In genomic region chr16:89293276-89294143, GRCh38 we compare ENCODE assay signal across 15 cellular contexts.
DNase-seq lines count a peak whose midpoint lies in the region; ATAC-seq and TF ChIP-seq lines count a peak whose summit lies in the region.
"Had no signal": no experiment of that assay in that cellular context is flagged by ENCODE, and none has a peak within 500 bp of the region (broad histone marks: within the 10 kb centered on the region; RNA-seq: fewer than 3 reads in every experiment).

No MANE protein-coding gene starts in this region.

- H3K4me3 ChIP-seq in heart right ventricle (no peak overlapping the region), testis (no peak overlapping the region), tibial nerve (no peak overlapping the region)
- H3K4me3 ChIP-seq: thyroid gland had no signal

- peaks cover 0 to 42% (median 5%) of the 10 kb centered on the region in 9 donors for H3K36me3 ChIP-seq in heart right ventricle
- no peaks in the 10 kb centered on the region for H3K36me3 ChIP-seq in testis (ENCODE audit: low read depth, missing control alignments)
- H3K36me3 ChIP-seq in tibial nerve = peaks cover 0 to 20% (median under 1%) of the 10 kb centered on the region in 3 donors

- intact Hi-C loops in Right ventricle myocardium superior (cut with DNase I) = no loop called here
- intact Hi-C loops in heart right ventricle (cut with DNase I) = no loop called here
- intact Hi-C loops in testis (cut with DNase I; ENCODE audit: low total_unique reads) = no loop called here

- DNase-seq in Right ventricle myocardium superior (peak; percentile 36), heart right ventricle (no peak), amniotic epithelial cell (ENCODE audit: low read depth) (peak; percentile 54), iPS-NIHi7 (ENCODE audit: extremely low spot score) (peak; percentile 50), testis (no peak), amygdala (lab: John Stamatoyannopoulos, UW) (no peak), tibial nerve (ENCODE audit: low spot score in 2 of 2) (no peak), NCI-H524 treated with DMSO at 0.1 percent for 48 hours (lab: John Stamatoyannopoulos, UW) (no peak)
- DNase-seq: activated CD8-positive, alpha-beta T cell treated with anti-CD3 and anti-CD28 coated beads for 36 hours; central memory CD4-positive, alpha-beta T cell; DMS153; Kasumi-1; NCI-H1436; NCI-H510A treated with DMSO at 0.1 percent for 48 hours; thyroid gland had no signal

- H3K27me3 ChIP-seq in heart right ventricle (no peaks in the 10 kb centered on the region), testis (no peaks in the 10 kb centered on the region), tibial nerve (no peaks in the 10 kb centered on the region)
- H3K27me3 ChIP-seq: thyroid gland had no signal

- no peak for TF ChIP-seq CTCF in heart right ventricle (IDR thresholded peaks at IDR 0.05)
- peak in 2 of 3 experiments; percentile 11 to 14 for TF ChIP-seq CTCF in testis (IDR thresholded peaks at IDR 0.05)
- no peak for TF ChIP-seq CTCF in tibial nerve (IDR thresholded peaks at IDR 0.05)

- 83 to 88% methylated on average over 24 to 28 of the region's 28 CpGs for WGBS in heart right ventricle, 2 donors
- WGBS in testis, 2 donors = 75 to 88% methylated on average over 28 of the region's 28 CpGs
- WGBS in tibial nerve, 2 donors = 73 to 75% methylated on average over 26 to 28 of the region's 28 CpGs

- no peak for TF ChIP-seq EP300 in tibial nerve (IDR thresholded peaks at IDR 0.05)

- TF ChIP-seq POLR2A in testis (IDR thresholded peaks at IDR 0.05) (no peak), tibial nerve (IDR thresholded peaks at IDR 0.05) (no peak)

- H3K27ac ChIP-seq in heart right ventricle = no peak overlapping the region
- peak overlapping the region in 1 of 2 donors; percentile 50 for H3K27ac ChIP-seq in testis
- peak overlapping the region in 2 of 4 donors; percentile 18 to 38 for H3K27ac ChIP-seq in tibial nerve
- H3K27ac ChIP-seq: thyroid gland had no signal

- H3K4me1 ChIP-seq in heart right ventricle (peaks cover 2 to 41% (median 21%) of the 10 kb centered on the region in 9 donors), testis (peaks cover 10% of the 10 kb centered on the region), tibial nerve (peaks cover 0 to 64% (median 15%) of the 10 kb centered on the region in 4 donors)

- H3K9me3 ChIP-seq in heart right ventricle = no peaks in the 10 kb centered on the region
- no peaks in the 10 kb centered on the region for H3K9me3 ChIP-seq in testis
- no peaks in the 10 kb centered on the region for H3K9me3 ChIP-seq in tibial nerve
- H3K9me3 ChIP-seq: thyroid gland had no signal

- ATAC-seq in Right ventricle myocardium superior (ENCODE audit: poor library complexity) (no peak), heart right ventricle (no peak)
- ATAC-seq: activated CD8-positive, alpha-beta T cell treated with anti-CD3 and anti-CD28 coated beads for 36 hours had no signal

Comparison
In these comparisons a context has a peak if more than half of its experiments do, and no peak if none do; other contexts are left out.
1. DNase-seq: peak in Right ventricle myocardium superior (single experiment), amniotic epithelial cell (single experiment) and iPS-NIHi7 (single experiment); none in heart right ventricle (0 of 2), testis (single experiment), amygdala (0 of 56), tibial nerve (0 of 2) and NCI-H524 treated with DMSO at 0.1 percent for 48 hours (single experiment).
2. CTCF ChIP-seq: peak in testis (2 of 3); none in heart right ventricle (0 of 9) and tibial nerve (0 of 5).